ENCODE assay signal across 1 cellular context in the genomic region with DNA sequence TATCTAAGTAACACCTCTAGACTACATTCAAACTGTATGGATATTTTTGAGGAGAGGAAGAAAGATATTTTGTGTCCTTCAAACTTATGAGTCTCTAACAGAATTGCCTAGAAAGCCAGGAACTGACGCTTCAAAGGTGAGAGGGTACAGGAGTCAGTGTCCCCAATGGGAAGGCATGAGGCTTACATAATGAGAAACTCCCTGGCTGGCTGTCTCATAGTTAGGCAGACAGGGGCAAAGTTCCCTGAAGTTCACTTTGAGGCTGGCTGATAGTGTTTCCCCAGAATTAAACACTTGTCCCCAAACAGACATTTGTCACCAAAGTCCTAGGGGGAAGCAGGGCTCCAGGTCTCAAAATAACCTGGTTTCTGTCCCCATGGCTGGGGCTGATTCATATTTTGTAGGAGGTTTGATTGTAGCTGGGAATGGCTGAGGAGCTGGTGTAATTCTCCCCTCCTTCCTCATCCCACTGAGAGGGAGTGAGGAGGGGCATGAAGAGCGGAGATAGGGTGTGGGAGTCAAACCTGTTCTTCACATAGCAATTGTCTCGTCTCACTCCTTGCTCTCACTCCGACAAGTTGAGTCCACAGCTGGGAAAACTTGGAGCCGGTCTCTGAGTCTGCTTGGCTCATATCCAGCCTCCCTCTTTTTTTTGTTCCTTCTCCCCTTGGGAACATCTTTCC.
A peak's percentile ranks its signal among the peaks of the same experiment; 100 is the strongest.
TF ChIP-seq lines count a peak whose summit lies in the region.

No MANE protein-coding gene starts in this region.

TF ChIP-seq in HepG2, 621 proteins besides CTCF, POLR2A, EP300 and RAD21 (continued from another document and continues in another):
- TF ChIP-seq, protein P1, sequence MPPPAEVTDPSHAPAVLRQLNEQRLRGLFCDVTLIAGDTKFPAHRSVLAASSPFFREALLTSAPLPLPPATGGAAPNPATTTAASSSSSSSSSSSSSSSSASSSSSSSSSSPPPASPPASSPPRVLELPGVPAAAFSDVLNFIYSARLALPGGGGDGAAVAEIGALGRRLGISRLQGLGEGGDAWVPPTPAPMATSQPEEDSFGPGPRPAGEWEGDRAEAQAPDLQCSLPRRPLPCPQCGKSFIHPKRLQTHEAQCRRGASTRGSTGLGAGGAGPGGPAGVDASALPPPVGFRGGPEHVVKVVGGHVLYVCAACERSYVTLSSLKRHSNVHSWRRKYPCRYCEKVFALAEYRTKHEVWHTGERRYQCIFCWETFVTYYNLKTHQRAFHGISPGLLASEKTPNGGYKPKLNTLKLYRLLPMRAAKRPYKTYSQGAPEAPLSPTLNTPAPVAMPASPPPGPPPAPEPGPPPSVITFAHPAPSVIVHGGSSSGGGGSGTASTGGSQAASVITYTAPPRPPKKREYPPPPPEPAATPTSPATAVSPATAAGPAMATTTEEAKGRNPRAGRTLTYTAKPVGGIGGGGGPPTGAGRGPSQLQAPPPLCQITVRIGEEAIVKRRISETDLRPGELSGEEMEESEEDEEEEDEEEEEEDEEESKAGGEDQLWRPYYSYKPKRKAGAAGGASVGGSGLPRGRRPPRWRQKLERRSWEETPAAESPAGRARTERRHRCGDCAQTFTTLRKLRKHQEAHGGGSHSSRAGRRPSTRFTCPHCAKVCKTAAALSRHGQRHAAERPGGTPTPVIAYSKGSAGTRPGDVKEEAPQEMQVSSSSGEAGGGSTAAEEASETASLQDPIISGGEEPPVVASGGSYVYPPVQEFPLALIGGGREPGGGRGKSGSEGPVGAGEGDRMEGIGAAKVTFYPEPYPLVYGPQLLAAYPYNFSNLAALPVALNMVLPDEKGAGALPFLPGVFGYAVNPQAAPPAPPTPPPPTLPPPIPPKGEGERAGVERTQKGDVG (CRISPR knock-in tag; IDR thresholded peaks at IDR 0.05; ENCODE audit: borderline replicate concordance): no peak
- TF ChIP-seq ZNF430 (CRISPR knock-in tag; IDR thresholded peaks at IDR 0.05) (no peak), KLF12 (CRISPR knock-in tag; IDR thresholded peaks at IDR 0.05; ENCODE audit: borderline replicate concordance) (no peak), ZNF136 (CRISPR knock-in tag; IDR thresholded peaks at IDR 0.05; ENCODE audit: low read depth) (no peak), ZNF367 (CRISPR knock-in tag; IDR thresholded peaks at IDR 0.05; ENCODE audit: borderline replicate concordance) (no peak), ZNF232 (CRISPR knock-in tag; IDR thresholded peaks at IDR 0.05; ENCODE audit: borderline replicate concordance) (no peak), HDAC2 (CRISPR knock-in tag; IDR thresholded peaks at IDR 0.05) (no peak), SAFB2 (CRISPR knock-in tag; IDR thresholded peaks at IDR 0.05; ENCODE audit: borderline replicate concordance, low read depth) (no peak), RELA (CRISPR knock-in tag; IDR thresholded peaks at IDR 0.05) (no peak), ZKSCAN5 (CRISPR knock-in tag; IDR thresholded peaks at IDR 0.05) (no peak), ZNF616 (CRISPR knock-in tag; IDR thresholded peaks at IDR 0.05; ENCODE audit: low read depth) (no peak), ZNF496 (CRISPR knock-in tag; IDR thresholded peaks at IDR 0.05; ENCODE audit: insufficient replicate concordance) (no peak), GTF3A (CRISPR knock-in tag; conservative IDR thresholded peaks at IDR 0.05) (no peak), FOXP1 (IDR thresholded peaks at IDR 0.05) (no peak), FOXP1 (CRISPR knock-in tag; IDR thresholded peaks at IDR 0.05) (no peak), POLR2G (IDR thresholded peaks at IDR 0.05; ENCODE audit: low read depth, low read length) (no peak), ZNF550 (CRISPR knock-in tag; IDR thresholded peaks at IDR 0.05; ENCODE audit: borderline replicate concordance) (no peak), GATA4 (IDR thresholded peaks at IDR 0.05; ENCODE audit: borderline replicate concordance, low read depth) (no peak), SP2 (CRISPR knock-in tag; IDR thresholded peaks at IDR 0.05) (no peak), ZSCAN29 (CRISPR knock-in tag; conservative IDR thresholded peaks at IDR 0.05) (no peak), ERF (CRISPR knock-in tag; IDR thresholded peaks at IDR 0.05) (no peak), ZNF207 (IDR thresholded peaks at IDR 0.05; ENCODE audit: borderline replicate concordance) (no peak), KDM4B (CRISPR knock-in tag; IDR thresholded peaks at IDR 0.05) (no peak)
- TF ChIP-seq, protein P2, sequence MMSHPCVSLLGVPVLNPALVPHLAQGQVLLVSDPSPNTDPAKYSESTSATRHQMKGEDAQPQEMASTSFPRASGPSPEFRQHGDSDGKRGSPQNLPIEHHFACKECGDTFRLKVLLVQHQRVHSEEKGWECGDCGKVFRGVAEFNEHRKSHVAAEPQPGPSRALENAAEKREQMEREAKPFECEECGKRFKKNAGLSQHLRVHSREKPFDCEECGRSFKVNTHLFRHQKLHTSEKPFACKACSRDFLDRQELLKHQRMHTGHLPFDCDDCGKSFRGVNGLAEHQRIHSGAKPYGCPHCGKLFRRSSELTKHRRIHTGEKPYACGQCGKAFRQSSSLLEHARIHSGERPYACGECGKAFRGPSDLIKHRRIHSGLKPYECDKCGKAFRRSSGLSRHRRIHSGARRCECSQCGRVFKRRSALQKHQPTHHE (CRISPR knock-in tag; IDR thresholded peaks at IDR 0.05; ENCODE audit: borderline replicate concordance): no peak
- TF ChIP-seq, protein P3, sequence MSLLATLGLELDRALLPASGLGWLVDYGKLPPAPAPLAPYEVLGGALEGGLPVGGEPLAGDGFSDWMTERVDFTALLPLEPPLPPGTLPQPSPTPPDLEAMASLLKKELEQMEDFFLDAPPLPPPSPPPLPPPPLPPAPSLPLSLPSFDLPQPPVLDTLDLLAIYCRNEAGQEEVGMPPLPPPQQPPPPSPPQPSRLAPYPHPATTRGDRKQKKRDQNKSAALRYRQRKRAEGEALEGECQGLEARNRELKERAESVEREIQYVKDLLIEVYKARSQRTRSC (CRISPR knock-in tag; IDR thresholded peaks at IDR 0.05; ENCODE audit: low read depth): no peak
- TF ChIP-seq, protein P4, sequence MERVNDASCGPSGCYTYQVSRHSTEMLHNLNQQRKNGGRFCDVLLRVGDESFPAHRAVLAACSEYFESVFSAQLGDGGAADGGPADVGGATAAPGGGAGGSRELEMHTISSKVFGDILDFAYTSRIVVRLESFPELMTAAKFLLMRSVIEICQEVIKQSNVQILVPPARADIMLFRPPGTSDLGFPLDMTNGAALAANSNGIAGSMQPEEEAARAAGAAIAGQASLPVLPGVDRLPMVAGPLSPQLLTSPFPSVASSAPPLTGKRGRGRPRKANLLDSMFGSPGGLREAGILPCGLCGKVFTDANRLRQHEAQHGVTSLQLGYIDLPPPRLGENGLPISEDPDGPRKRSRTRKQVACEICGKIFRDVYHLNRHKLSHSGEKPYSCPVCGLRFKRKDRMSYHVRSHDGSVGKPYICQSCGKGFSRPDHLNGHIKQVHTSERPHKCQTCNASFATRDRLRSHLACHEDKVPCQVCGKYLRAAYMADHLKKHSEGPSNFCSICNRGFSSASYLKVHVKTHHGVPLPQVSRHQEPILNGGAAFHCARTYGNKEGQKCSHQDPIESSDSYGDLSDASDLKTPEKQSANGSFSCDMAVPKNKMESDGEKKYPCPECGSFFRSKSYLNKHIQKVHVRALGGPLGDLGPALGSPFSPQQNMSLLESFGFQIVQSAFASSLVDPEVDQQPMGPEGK (CRISPR knock-in tag; IDR thresholded peaks at IDR 0.05): no peak
- TF ChIP-seq, protein P5, sequence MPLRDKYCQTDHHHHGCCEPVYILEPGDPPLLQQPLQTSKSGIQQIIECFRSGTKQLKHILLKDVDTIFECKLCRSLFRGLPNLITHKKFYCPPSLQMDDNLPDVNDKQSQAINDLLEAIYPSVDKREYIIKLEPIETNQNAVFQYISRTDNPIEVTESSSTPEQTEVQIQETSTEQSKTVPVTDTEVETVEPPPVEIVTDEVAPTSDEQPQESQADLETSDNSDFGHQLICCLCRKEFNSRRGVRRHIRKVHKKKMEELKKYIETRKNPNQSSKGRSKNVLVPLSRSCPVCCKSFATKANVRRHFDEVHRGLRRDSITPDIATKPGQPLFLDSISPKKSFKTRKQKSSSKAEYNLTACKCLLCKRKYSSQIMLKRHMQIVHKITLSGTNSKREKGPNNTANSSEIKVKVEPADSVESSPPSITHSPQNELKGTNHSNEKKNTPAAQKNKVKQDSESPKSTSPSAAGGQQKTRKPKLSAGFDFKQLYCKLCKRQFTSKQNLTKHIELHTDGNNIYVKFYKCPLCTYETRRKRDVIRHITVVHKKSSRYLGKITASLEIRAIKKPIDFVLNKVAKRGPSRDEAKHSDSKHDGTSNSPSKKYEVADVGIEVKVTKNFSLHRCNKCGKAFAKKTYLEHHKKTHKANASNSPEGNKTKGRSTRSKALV (CRISPR knock-in tag; IDR thresholded peaks at IDR 0.05): no peak
- TF ChIP-seq, protein P6, sequence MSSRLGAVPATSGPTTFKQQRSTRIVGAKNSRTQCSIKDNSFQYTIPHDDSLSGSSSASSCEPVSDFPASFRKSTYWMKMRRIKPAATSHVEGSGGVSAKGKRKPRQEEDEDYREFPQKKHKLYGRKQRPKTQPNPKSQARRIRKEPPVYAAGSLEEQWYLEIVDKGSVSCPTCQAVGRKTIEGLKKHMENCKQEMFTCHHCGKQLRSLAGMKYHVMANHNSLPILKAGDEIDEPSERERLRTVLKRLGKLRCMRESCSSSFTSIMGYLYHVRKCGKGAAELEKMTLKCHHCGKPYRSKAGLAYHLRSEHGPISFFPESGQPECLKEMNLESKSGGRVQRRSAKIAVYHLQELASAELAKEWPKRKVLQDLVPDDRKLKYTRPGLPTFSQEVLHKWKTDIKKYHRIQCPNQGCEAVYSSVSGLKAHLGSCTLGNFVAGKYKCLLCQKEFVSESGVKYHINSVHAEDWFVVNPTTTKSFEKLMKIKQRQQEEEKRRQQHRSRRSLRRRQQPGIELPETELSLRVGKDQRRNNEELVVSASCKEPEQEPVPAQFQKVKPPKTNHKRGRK (CRISPR knock-in tag; IDR thresholded peaks at IDR 0.05): no peak
- TF ChIP-seq, protein P7, sequence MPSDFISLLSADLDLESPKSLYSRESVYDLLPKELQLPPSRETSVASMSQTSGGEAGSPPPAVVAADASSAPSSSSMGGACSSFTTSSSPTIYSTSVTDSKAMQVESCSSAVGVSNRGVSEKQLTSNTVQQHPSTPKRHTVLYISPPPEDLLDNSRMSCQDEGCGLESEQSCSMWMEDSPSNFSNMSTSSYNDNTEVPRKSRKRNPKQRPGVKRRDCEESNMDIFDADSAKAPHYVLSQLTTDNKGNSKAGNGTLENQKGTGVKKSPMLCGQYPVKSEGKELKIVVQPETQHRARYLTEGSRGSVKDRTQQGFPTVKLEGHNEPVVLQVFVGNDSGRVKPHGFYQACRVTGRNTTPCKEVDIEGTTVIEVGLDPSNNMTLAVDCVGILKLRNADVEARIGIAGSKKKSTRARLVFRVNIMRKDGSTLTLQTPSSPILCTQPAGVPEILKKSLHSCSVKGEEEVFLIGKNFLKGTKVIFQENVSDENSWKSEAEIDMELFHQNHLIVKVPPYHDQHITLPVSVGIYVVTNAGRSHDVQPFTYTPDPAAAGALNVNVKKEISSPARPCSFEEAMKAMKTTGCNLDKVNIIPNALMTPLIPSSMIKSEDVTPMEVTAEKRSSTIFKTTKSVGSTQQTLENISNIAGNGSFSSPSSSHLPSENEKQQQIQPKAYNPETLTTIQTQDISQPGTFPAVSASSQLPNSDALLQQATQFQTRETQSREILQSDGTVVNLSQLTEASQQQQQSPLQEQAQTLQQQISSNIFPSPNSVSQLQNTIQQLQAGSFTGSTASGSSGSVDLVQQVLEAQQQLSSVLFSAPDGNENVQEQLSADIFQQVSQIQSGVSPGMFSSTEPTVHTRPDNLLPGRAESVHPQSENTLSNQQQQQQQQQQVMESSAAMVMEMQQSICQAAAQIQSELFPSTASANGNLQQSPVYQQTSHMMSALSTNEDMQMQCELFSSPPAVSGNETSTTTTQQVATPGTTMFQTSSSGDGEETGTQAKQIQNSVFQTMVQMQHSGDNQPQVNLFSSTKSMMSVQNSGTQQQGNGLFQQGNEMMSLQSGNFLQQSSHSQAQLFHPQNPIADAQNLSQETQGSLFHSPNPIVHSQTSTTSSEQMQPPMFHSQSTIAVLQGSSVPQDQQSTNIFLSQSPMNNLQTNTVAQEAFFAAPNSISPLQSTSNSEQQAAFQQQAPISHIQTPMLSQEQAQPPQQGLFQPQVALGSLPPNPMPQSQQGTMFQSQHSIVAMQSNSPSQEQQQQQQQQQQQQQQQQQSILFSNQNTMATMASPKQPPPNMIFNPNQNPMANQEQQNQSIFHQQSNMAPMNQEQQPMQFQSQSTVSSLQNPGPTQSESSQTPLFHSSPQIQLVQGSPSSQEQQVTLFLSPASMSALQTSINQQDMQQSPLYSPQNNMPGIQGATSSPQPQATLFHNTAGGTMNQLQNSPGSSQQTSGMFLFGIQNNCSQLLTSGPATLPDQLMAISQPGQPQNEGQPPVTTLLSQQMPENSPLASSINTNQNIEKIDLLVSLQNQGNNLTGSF (CRISPR knock-in tag; IDR thresholded peaks at IDR 0.05): no peak
- TF ChIP-seq, protein P8, sequence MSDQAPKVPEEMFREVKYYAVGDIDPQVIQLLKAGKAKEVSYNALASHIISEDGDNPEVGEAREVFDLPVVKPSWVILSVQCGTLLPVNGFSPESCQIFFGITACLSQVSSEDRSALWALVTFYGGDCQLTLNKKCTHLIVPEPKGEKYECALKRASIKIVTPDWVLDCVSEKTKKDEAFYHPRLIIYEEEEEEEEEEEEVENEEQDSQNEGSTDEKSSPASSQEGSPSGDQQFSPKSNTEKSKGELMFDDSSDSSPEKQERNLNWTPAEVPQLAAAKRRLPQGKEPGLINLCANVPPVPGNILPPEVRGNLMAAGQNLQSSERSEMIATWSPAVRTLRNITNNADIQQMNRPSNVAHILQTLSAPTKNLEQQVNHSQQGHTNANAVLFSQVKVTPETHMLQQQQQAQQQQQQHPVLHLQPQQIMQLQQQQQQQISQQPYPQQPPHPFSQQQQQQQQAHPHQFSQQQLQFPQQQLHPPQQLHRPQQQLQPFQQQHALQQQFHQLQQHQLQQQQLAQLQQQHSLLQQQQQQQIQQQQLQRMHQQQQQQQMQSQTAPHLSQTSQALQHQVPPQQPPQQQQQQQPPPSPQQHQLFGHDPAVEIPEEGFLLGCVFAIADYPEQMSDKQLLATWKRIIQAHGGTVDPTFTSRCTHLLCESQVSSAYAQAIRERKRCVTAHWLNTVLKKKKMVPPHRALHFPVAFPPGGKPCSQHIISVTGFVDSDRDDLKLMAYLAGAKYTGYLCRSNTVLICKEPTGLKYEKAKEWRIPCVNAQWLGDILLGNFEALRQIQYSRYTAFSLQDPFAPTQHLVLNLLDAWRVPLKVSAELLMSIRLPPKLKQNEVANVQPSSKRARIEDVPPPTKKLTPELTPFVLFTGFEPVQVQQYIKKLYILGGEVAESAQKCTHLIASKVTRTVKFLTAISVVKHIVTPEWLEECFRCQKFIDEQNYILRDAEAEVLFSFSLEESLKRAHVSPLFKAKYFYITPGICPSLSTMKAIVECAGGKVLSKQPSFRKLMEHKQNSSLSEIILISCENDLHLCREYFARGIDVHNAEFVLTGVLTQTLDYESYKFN (CRISPR knock-in tag; conservative IDR thresholded peaks at IDR 0.05): peak; percentile 66
- TF ChIP-seq, protein P9, sequence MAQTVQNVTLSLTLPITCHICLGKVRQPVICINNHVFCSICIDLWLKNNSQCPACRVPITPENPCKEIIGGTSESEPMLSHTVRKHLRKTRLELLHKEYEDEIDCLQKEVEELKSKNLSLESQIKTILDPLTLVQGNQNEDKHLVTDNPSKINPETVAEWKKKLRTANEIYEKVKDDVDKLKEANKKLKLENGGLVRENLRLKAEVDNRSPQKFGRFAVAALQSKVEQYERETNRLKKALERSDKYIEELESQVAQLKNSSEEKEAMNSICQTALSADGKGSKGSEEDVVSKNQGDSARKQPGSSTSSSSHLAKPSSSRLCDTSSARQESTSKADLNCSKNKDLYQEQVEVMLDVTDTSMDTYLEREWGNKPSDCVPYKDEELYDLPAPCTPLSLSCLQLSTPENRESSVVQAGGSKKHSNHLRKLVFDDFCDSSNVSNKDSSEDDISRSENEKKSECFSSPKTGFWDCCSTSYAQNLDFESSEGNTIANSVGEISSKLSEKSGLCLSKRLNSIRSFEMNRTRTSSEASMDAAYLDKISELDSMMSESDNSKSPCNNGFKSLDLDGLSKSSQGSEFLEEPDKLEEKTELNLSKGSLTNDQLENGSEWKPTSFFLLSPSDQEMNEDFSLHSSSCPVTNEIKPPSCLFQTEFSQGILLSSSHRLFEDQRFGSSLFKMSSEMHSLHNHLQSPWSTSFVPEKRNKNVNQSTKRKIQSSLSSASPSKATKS (CRISPR knock-in tag; IDR thresholded peaks at IDR 0.05): no peak
